ENCODE assay signal across 24 cellular contexts in genomic region chr5:66671305-66671704, GRCh38.
"Had no signal": no experiment of that assay in that cellular context is flagged by ENCODE, and none has a peak within 500 bp of the region (broad histone marks: within the 10 kb centered on the region; RNA-seq: fewer than 3 reads in every experiment).

No MANE protein-coding gene starts in this region.

- H3K4me3 Mint-ChIP-seq: memory B cell; natural killer cell; stimulated activated memory B cell treated with anti-CD40 and anti-IgM and Interleukin-4, amounts not matched to agents 10 μg/mL and 1 μg/mL and 100 μg/mL, for 72 hours; type B pancreatic cell had no signal

- H3K27ac Mint-ChIP-seq: memory B cell; natural killer cell; stimulated activated memory B cell treated with anti-CD40 and anti-IgM and Interleukin-4, amounts not matched to agents 10 μg/mL and 1 μg/mL and 100 μg/mL, for 72 hours; type B pancreatic cell had no signal

- H3K9me3 Mint-ChIP-seq: memory B cell; natural killer cell; stimulated activated memory B cell treated with anti-CD40 and anti-IgM and Interleukin-4, amounts not matched to agents 10 μg/mL and 1 μg/mL and 100 μg/mL, for 72 hours; type B pancreatic cell had no signal

- H3K36me3 Mint-ChIP-seq: memory B cell; natural killer cell; stimulated activated memory B cell treated with anti-CD40 and anti-IgM and Interleukin-4, amounts not matched to agents 10 μg/mL and 1 μg/mL and 100 μg/mL, for 72 hours; type B pancreatic cell had no signal

- H3K4me1 Mint-ChIP-seq: natural killer cell had no signal

- ATAC-seq: heart right ventricle; left cardiac atrium; left ventricle myocardium superior; natural killer cell; stimulated activated memory B cell treated with anti-CD40 and anti-IgM and Interleukin-4, amounts not matched to agents 10 μg/mL and 1 μg/mL and 100 μg/mL, for 72 hours; stimulated activated naive CD8-positive, alpha-beta T cell treated with anti-CD3 and anti-CD28 coated beads, Interleukin-15, Interleukin-2, amounts not matched to agents 100 U/mL and 50 U/mL, for 24 hours had no signal

- DNase-seq: colonic mucosa; dermis blood vessel endothelial cell; effector memory CD4-positive, alpha-beta T cell; esophagus squamous epithelium; foreskin melanocyte; glutamatergic neuron; heart right ventricle; hippocampal formation; left cardiac atrium; left ventricle myocardium superior; lower lobe of right lung; natural killer cell; occipital lobe; ovary; sigmoid colon; stimulated activated CD4-positive, alpha-beta T cell treated with anti-CD3 and anti-CD28 coated beads, Interleukin-2, amount 100 ng/mL, for 24 hours; stimulated activated CD4-positive, alpha-beta T cell treated with anti-CD3 and anti-CD28 coated beads, Interleukin-4, amount 100 ng/mL, for 24 hours; stimulated activated naive CD8-positive, alpha-beta T cell treated with anti-CD3 and anti-CD28 coated beads, Interleukin-15, Interleukin-2, amounts not matched to agents 100 U/mL and 50 U/mL, for 24 hours; substantia nigra; testis; tibial artery had no signal
